8 cellular contexts compared by ENCODE assay signal in genomic region chr13:112892759-112893569, GRCh38.
DNase-seq lines count a peak whose midpoint lies in the region; TF ChIP-seq lines count a peak whose summit lies in the region.

No MANE protein-coding gene starts in this region.

- H3K9ac ChIP-seq in HUES64 (ENCODE audit: low read depth, low read length) = peak overlapping the region; percentile 62

- peaks cover 54% of the 10 kb centered on the region for H3K27me3 ChIP-seq in HUES64 (ENCODE audit: insufficient read depth, low read length)
- H3K27me3 ChIP-seq in BE2C = no peaks in the 10 kb centered on the region
- H3K27me3 ChIP-seq in tibial artery = peaks cover 0 to 86% of the 10 kb centered on the region in 2 donors

- H3K27ac Mint-ChIP-seq in chondrocyte (ENCODE audit: unreplicated experiment) (peak overlapping the region; percentile 76), nephron (peak overlapping the region; percentile 85 to 98 (median 87))

- H3K4me1 ChIP-seq in HUES64 (ENCODE audit: insufficient read depth, low read length) = peaks cover 46% of the 10 kb centered on the region
- peaks cover 15% of the 10 kb centered on the region for H3K4me1 ChIP-seq in BE2C
- peaks cover 0 to 24% (median 20%) of the 10 kb centered on the region in 4 donors for H3K4me1 ChIP-seq in tibial artery

- DNase-seq in GDM1 (lab: John Stamatoyannopoulos, UW) (peak; percentile 34), chondrocyte (ENCODE audit: low spot score) (peak; percentile 77), BE2C (no peak), tibial artery (no peak), head of caudate nucleus (no peak)
- DNase-seq in activated CD4-positive, alpha-beta T cell treated with anti-CD3 and anti-CD28 coated beads for 1 hour = no peak

- H3K4me1 Mint-ChIP-seq in chondrocyte (ENCODE audit: low read depth) = peaks cover 10% of the 10 kb centered on the region
- peaks cover 20% of the 10 kb centered on the region for H3K4me1 Mint-ChIP-seq in nephron

- H3K9me3 ChIP-seq in HUES64 (ENCODE audit: insufficient read depth, low read depth, low read length) (no peaks in the 10 kb centered on the region), BE2C (no peaks in the 10 kb centered on the region), tibial artery (no peaks in the 10 kb centered on the region)

- intact Hi-C loops in tibial artery (cut with DNase I; ENCODE audit: low total_unique reads) = no loop called here
- intact Hi-C loops in head of caudate nucleus (cut with DNase I) = no loop called here

- 12% methylated on average over 21 of the region's 24 CpGs for WGBS in HUES64

- H3K36me3 ChIP-seq in HUES64 (ENCODE audit: insufficient read depth, low read length) (no peaks in the 10 kb centered on the region), BE2C (no peaks in the 10 kb centered on the region), tibial artery (no peaks in the 10 kb centered on the region)

- no peak for TF ChIP-seq CTCF in chondrocyte (IDR thresholded peaks at IDR 0.05)
- no peak for TF ChIP-seq CTCF in nephron (IDR thresholded peaks at IDR 0.05; ENCODE audit: unreplicated experiment in 3 of 3)
- no peak for TF ChIP-seq CTCF in BE2C (IDR thresholded peaks at IDR 0.05; ENCODE audit: low read depth, low read length)
- no peak for TF ChIP-seq CTCF in tibial artery (IDR thresholded peaks at IDR 0.05)

- peak overlapping the region; percentile 52 for H3K4me3 ChIP-seq in HUES64 (ENCODE audit: low read length)
- no peak overlapping the region; the same call in 1 of the 2 replicates for H3K4me3 ChIP-seq in BE2C (ENCODE audit: low read depth, low read length)
- H3K4me3 ChIP-seq in tibial artery = no peak overlapping the region

- H3K27me3 Mint-ChIP-seq in chondrocyte (ENCODE audit: low read depth) = peaks cover 26% of the 10 kb centered on the region
- H3K27me3 Mint-ChIP-seq in nephron (ENCODE audit: low read depth) = peaks cover 65% of the 10 kb centered on the region

- H3K4me3 Mint-ChIP-seq in chondrocyte (ENCODE audit: unreplicated experiment) (peak overlapping the region; percentile 44), nephron (peak overlapping the region; percentile 59 to 66 (median 63))

- H3K9me3 Mint-ChIP-seq in chondrocyte (ENCODE audit: low read depth) (no peaks in the 10 kb centered on the region), nephron (no peaks in the 10 kb centered on the region)

- H3K36me3 Mint-ChIP-seq in chondrocyte (ENCODE audit: low read depth) = no peaks in the 10 kb centered on the region
- no peaks in the 10 kb centered on the region for H3K36me3 Mint-ChIP-seq in nephron (ENCODE audit: low read depth)

- H3K27ac ChIP-seq in HUES64 (ENCODE audit: low read depth, low read length) (peak overlapping the region; percentile 91), tibial artery (no peak overlapping the region)

Comparison
In these comparisons a context has a peak if more than half of its experiments do, and no peak if none do; other contexts are left out.
1. DNase-seq: peak in GDM1 (single experiment) and chondrocyte (single experiment); none in BE2C (single experiment), tibial artery (0 of 2), activated CD4-positive, alpha-beta T cell treated with anti-CD3 and anti-CD28 coated beads for 1 hour (single experiment) and head of caudate nucleus (0 of 42).